ENCODE assay signal across 8 cellular contexts in the genomic region with DNA sequence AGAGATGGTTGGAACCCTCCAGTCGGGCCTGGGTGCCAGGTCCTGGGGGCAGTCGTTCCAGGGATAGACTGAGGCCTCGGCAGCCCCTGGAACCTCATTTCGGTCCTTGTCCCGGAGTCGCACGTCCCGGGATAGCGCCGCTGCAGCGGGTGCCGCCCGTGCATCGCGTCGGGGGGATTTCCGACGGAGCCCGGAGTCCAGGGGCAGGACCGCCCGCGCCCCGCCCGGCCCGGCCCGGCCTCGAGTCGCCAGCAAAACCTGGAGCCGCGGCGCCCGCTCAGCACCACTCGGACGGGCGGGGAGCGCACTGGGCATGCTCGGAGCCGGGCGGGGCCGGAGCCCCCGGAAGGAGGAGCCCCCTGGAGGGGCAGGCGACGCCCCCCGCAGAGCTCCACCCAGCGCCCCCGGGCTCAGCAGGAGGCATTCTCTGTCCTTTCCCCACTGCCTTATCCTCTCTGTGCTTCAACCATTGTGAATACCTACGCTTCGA. TPM values are rescaled to one million over a fixed set of nuclear protein-coding genes. Genes with fewer than 3 reads are reported as not detected.
DNase-seq lines count a peak whose midpoint lies in the region; ATAC-seq lines count a peak whose summit lies in the region.

No MANE protein-coding gene starts in this region.

- no peaks in the 10 kb centered on the region for H3K9me3 ChIP-seq in ES-I3 (ENCODE audit: control insufficient read depth, insufficient read depth, low read length)

- DNase-seq in SK-MEL-5 (ENCODE audit: low read depth, low spot score) (peak; percentile 66), cardiac septum (ENCODE audit: low spot score) (peak; percentile 80), KG1 (lab: John Stamatoyannopoulos, UW) (no peak)
- DNase-seq in effector CD4-positive, alpha-beta T cell, result no peak
- DNase-seq in stimulated activated CD4-positive, alpha-beta T cell treated with anti-CD3 and anti-CD28 coated beads, Interleukin-4, amount 100 ng/mL, for 4 hours, result no peak

- ATAC-seq in GM19463 (IDR thresholded peaks at IDR 0.05; ENCODE audit: unreplicated experiment), result no peak

- no peaks in the 10 kb centered on the region for H3K4me1 ChIP-seq in ES-I3 (ENCODE audit: insufficient read depth, low read length)
- H3K4me1 ChIP-seq in rectal smooth muscle tissue (ENCODE audit: control insufficient read depth, insufficient read depth, low read length), result no peaks in the 10 kb centered on the region

- H3K27ac ChIP-seq in rectal smooth muscle tissue (ENCODE audit: low read depth, low read length), result no peak overlapping the region

- in situ Hi-C loops in SK-MEL-5 (cut with HindIII; ENCODE audit: low pct_unique_long_range_greater_than_20kb, low sequenced_read_pairs), result no loop called here

- peak overlapping the region; percentile 36; the same call in 1 of the 2 replicates for H3K9ac ChIP-seq in ES-I3 (ENCODE audit: low read depth, low read length)
- H3K9ac ChIP-seq in rectal smooth muscle tissue (ENCODE audit: low read length), result no peak overlapping the region

- peak overlapping the region; percentile 55 for H3K4me3 ChIP-seq in rectal smooth muscle tissue (ENCODE audit: low read length)

- intact Hi-C loops in cardiac septum (cut with DNase I), result loop anchor here (2.0 kb wide), 1 partner anchor 23 kb away; no protein-coding TSS in a partner anchor

- peaks cover 3% of the 10 kb centered on the region for H3K27me3 ChIP-seq in rectal smooth muscle tissue (ENCODE audit: control insufficient read depth, insufficient read depth, low read length)

- no peaks in the 10 kb centered on the region for H3K36me3 ChIP-seq in ES-I3 (ENCODE audit: insufficient read depth, low read length)
- no peaks in the 10 kb centered on the region for H3K36me3 ChIP-seq in rectal smooth muscle tissue (ENCODE audit: control insufficient read depth, insufficient read depth, low read length)

RNA-seq across cellular contexts. Expression of gene PTPN3, which starts 1.6 kb away (rescaled TPM):
- 5.7 and 7.1 TPM in 2 replicates for total RNA-seq in SK-MEL-5 (2014; rRNA removed; shearing (Covaris generic))
- polyA plus RNA-seq in SK-MEL-5 (2015; cell fraction: cytosol; rRNA removed), result 8.8 and 12.9 TPM in 2 replicates
- polyA plus RNA-seq in SK-MEL-5 (2015; cell fraction: nucleus; rRNA removed), result 10.8 and 26.6 TPM in 2 replicates
- 17.4 TPM for total RNA-seq in cardiac septum

Comparison
In these comparisons a context has a peak if more than half of its experiments do, and no peak if none do; other contexts are left out.
1. DNase-seq: peak in SK-MEL-5 (single experiment) and cardiac septum (single experiment); none in effector CD4-positive, alpha-beta T cell (single experiment), KG1 (single experiment) and stimulated activated CD4-positive, alpha-beta T cell treated with anti-CD3 and anti-CD28 coated beads, Interleukin-4, amount 100 ng/mL, for 4 hours (0 of 2).